In genomic region chr1:85628791-85629531, GRCh38 we compare ENCODE assay signal across 8 cellular contexts. TPM values are rescaled to one million over a fixed set of nuclear protein-coding genes. Genes with fewer than 3 reads are reported as not detected.
A peak's percentile ranks its signal among the peaks of the same experiment; 100 is the strongest.
DNase-seq lines count a peak whose midpoint lies in the region; ATAC-seq, FAIRE-seq and TF ChIP-seq lines count a peak whose summit lies in the region.

No MANE protein-coding gene starts in this region.

- no peaks in the 10 kb centered on the region for H3K79me2 ChIP-seq in SK-N-SH (ENCODE audit: insufficient read depth)

- 0 out of 4 replicates have a peak, but pooled peaks of 1 of the 2 experiments have one; percentile 27 for TF ChIP-seq EP300 in SK-N-SH (IDR thresholded peaks at IDR 0.05; ENCODE audit: borderline replicate concordance in 1 of 2, low read depth in 1 of 2, low read length in 1 of 2)

- peaks cover 0 to 28% of the 10 kb centered on the region in 2 experiments; a peak in 3 of 4 replicates for H3K4me1 ChIP-seq in SK-N-SH (ENCODE audit: control insufficient read depth in 1 of 2, insufficient read depth in 2 of 2, low read depth in 1 of 2, low read length in 1 of 2)
- H3K4me1 ChIP-seq in pancreas: peaks cover 0 to 7% (median 0%) of the 10 kb centered on the region in 3 donors

- peak overlapping the region; percentile 69 for H3K4me2 ChIP-seq in SK-N-SH

- H3F3A ChIP-seq in SK-N-SH (replicated peaks; ENCODE audit: insufficient read depth): peaks cover 29% of the 10 kb centered on the region

- H3K27ac ChIP-seq in SK-N-SH (ENCODE audit: low read depth in 2 of 2, low read length in 1 of 2) (peak overlapping the region; percentile 74 to 87; a peak in 3 of 4 replicates), pancreas (peak overlapping the region in 3 of 4 donors; percentile 8 to 77 (median 51))

- POLR2A ChIA-PET in SK-N-SH (lab: Yijun Ruan, JAX): no interaction called here

- H3K9me3 ChIP-seq in SK-N-SH (no peaks in the 10 kb centered on the region), pancreas (no peaks in the 10 kb centered on the region)

- H3K36me3 ChIP-seq in SK-N-SH (replicated peaks in 1 of 2; ENCODE audit: control insufficient read depth in 1 of 2, insufficient read depth in 2 of 2, low read length in 1 of 2) (no peaks in the 10 kb centered on the region), pancreas (no peaks in the 10 kb centered on the region)

- intact Hi-C loops in pancreas (cut with DNase I): no loop called here

- WGBS in SK-N-SH (ENCODE audit: low lambda C conversion rate): 57% methylated on average over 9 of the region's 9 CpGs
- WGBS in pancreas, 2 donors: 43 to 63% methylated on average over 9 of the region's 9 CpGs

- TF ChIP-seq CTCF in SK-N-SH (IDR thresholded peaks at IDR 0.05) (no peak), fibroblast of pulmonary artery (IDR thresholded peaks at IDR 0.05; ENCODE audit: low read length, missing control alignments) (no peak), pancreas (IDR thresholded peaks at IDR 0.05) (no peak)

- no peak for FAIRE-seq in pancreas (lab: Jason Lieb, UNC)

- H3K9ac ChIP-seq in SK-N-SH: peak overlapping the region; percentile 69

- TF ChIP-seq RAD21 in SK-N-SH (IDR thresholded peaks at IDR 0.05; ENCODE audit: low read length): no peak

- CTCF ChIA-PET in SK-N-SH (lab: Yijun Ruan, JAX): interaction anchor here (1.6 to 2.7 kb wide), 2 partner anchors 40 to 321 kb away, joined by 4 to 14 read pairs; no protein-coding TSS in a partner anchor

- no peaks in the 10 kb centered on the region for H3K9me2 ChIP-seq in SK-N-SH

- ATAC-seq in pancreas (peak; percentile 70 to 91 (median 86)), GM21717 (IDR thresholded peaks at IDR 0.05; ENCODE audit: unreplicated experiment) (no peak), GM21619 (IDR thresholded peaks at IDR 0.05; ENCODE audit: unreplicated experiment) (no peak), GM21825 (IDR thresholded peaks at IDR 0.05; ENCODE audit: unreplicated experiment) (no peak)

- DNase-seq in GM04503 (ENCODE audit: low read depth): peak; percentile 91
- no peak for DNase-seq in SK-N-SH
- DNase-seq in fibroblast of pulmonary artery (ENCODE audit: low read depth): peak; percentile 79
- DNase-seq in pancreas: peak in 5 of 6 donors; percentile 44 to 64 (median 59)
- no peak for DNase-seq in activated effector memory CD4-positive, alpha-beta T cell treated with anti-CD3 and anti-CD28 coated beads, Interleukin-2, amount 50 U/mL, for 16 hours

- H3K27me3 ChIP-seq in SK-N-SH (ENCODE audit: insufficient read depth) (no peaks in the 10 kb centered on the region), pancreas (no peaks in the 10 kb centered on the region)

- peak overlapping the region; percentile 51; the same call in 1 of the 2 replicates for H2AFZ ChIP-seq in SK-N-SH (ENCODE audit: low read depth)

- no peaks in the 10 kb centered on the region for H4K20me1 ChIP-seq in SK-N-SH (ENCODE audit: insufficient read depth)

- peak overlapping the region in 1 of 2 experiments; percentile 33; a peak in 2 of 4 replicates for H3K4me3 ChIP-seq in SK-N-SH (ENCODE audit: low read depth in 2 of 2, low read length in 1 of 2)
- no peak overlapping the region for H3K4me3 ChIP-seq in fibroblast of pulmonary artery (replicated peaks; ENCODE audit: low read depth, low read length)
- H3K4me3 ChIP-seq in pancreas: no peak overlapping the region

TF ChIP-seq in SK-N-SH, 30 proteins besides CTCF, POLR2A, EP300 and RAD21:
- no peak for TF ChIP-seq MEF2A (IDR thresholded peaks at IDR 0.05; ENCODE audit: borderline replicate concordance, low read depth)
- peak; percentile 15; the same call in 1 of the 2 replicates for TF ChIP-seq JUND (IDR thresholded peaks at IDR 0.05)
- peak; percentile 21; the same call in 1 of the 2 replicates for TF ChIP-seq MAX (IDR thresholded peaks at IDR 0.05; ENCODE audit: low read depth)
- 0 out of 2 replicates have a peak, but pooled peaks have one; percentile 35 for TF ChIP-seq TCF12 (IDR thresholded peaks at IDR 0.05)
- TF ChIP-seq USF2 (IDR thresholded peaks at IDR 0.05; ENCODE audit: borderline replicate concordance, low read depth, low read length): no peak
- TF ChIP-seq NFIC (IDR thresholded peaks at IDR 0.05; ENCODE audit: borderline replicate concordance): peak; percentile 77
- TF ChIP-seq RXRA (IDR thresholded peaks at IDR 0.05; ENCODE audit: borderline replicate concordance, low read depth): no peak
- 0 out of 2 replicates have a peak, but pooled peaks have one; percentile 24 for TF ChIP-seq FOXM1 (IDR thresholded peaks at IDR 0.05; ENCODE audit: low read depth)
- no peak for TF ChIP-seq REST (IDR thresholded peaks at IDR 0.05; ENCODE audit: low read depth, low read length)

RNA-seq across cellular contexts. Expression of gene CCN1, which starts 48.4 kb away (rescaled TPM):
- 363 and 543 TPM in 2 replicates for polyA plus RNA-seq in SK-N-SH (2012; rRNA removed)
- polyA plus RNA-seq in SK-N-SH (2012; cell fraction: cytosol; rRNA removed): 493 and 569 TPM in 2 replicates
- 806 and 1,198 TPM in 2 replicates for polyA plus RNA-seq in SK-N-SH (2012; cell fraction: nucleus; rRNA removed)
- 10 to 100 TPM; 11.5 to 37.7 (median 19.1) TPM for total RNA-seq in pancreas
- polyA plus RNA-seq in pancreas: 10 to 100 TPM; 17.0 to 54.6 TPM

Comparison
In these comparisons a context has a peak if more than half of its experiments do, and no peak if none do; other contexts are left out.
1. DNase-seq: peak in GM04503 (single experiment), fibroblast of pulmonary artery (single experiment) and pancreas (5 of 6); none in SK-N-SH (single experiment) and activated effector memory CD4-positive, alpha-beta T cell treated with anti-CD3 and anti-CD28 coated beads, Interleukin-2, amount 50 U/mL, for 16 hours (single experiment).
2. ATAC-seq: peak in pancreas (4 of 4); none in GM21717 (single experiment), GM21619 (single experiment) and GM21825 (single experiment).
3. RNA of gene CCN1, which starts 48.4 kb away (polyA plus RNA-seq): 363 to 1,198 TPM in SK-N-SH; 17.0 to 54.6 TPM in pancreas; every median in the first group is over 4 times any median in the second.